16 cellular contexts compared by ENCODE assay signal in genomic region chr10:62008943-62009342, GRCh38.
DNase-seq lines count a peak whose midpoint lies in the region; ATAC-seq and TF ChIP-seq lines count a peak whose summit lies in the region.
"Had no signal": no experiment of that assay in that cellular context is flagged by ENCODE, and none has a peak within 500 bp of the region (broad histone marks: within the 10 kb centered on the region; RNA-seq: fewer than 3 reads in every experiment).

No MANE protein-coding gene starts in this region.

- H3K4me1 ChIP-seq in SK-N-SH (ENCODE audit: control insufficient read depth in 1 of 2, insufficient read depth in 2 of 2, low read depth in 1 of 2, low read length in 1 of 2) (peaks cover 6 to 11% of the 10 kb centered on the region in 2 experiments; a peak in 3 of 4 replicates), ascending aorta (peaks cover 7 to 45% of the 10 kb centered on the region in 2 donors)
- H3K4me1 ChIP-seq in BLaER1 treated with 17β-estradiol and CSF1 and Interleukin-3, amounts not matched to agents 10 nM and 100 nM, result peaks cover 18 to 73% (median 31%) of the 10 kb centered on the region in 10 experiments; a peak in 19 of 20 replicates

- H4K20me1 ChIP-seq in SK-N-SH (ENCODE audit: insufficient read depth), result no peaks in the 10 kb centered on the region
- H4K20me1 ChIP-seq in BLaER1 treated with 17β-estradiol and CSF1 and Interleukin-3, amounts not matched to agents 10 nM and 100 nM, result peaks cover 0 to 87% (median 16%) of the 10 kb centered on the region in 11 experiments; a peak in 11 of 22 replicates

- ATAC-seq in SK-N-SH treated with all-trans-retinoic acid at 6 μM for 48 hours, result peak; percentile 43; the same call in 1 of the 3 replicates
- no peak for ATAC-seq in stimulated activated memory B cell treated with anti-CD40 and anti-IgM and Interleukin-4, amounts not matched to agents 10 μg/mL and 1 μg/mL and 100 μg/mL, for 72 hours
- ATAC-seq in GM18517 (IDR thresholded peaks at IDR 0.05; ENCODE audit: unreplicated experiment), result no peak
- no peak for ATAC-seq in HG02571 (IDR thresholded peaks at IDR 0.05; ENCODE audit: unreplicated experiment)

- H3K27me3 Mint-ChIP-seq in stimulated activated memory B cell treated with anti-CD40 and anti-IgM and Interleukin-4, amounts not matched to agents 10 μg/mL and 1 μg/mL and 100 μg/mL, for 72 hours, result no peaks in the 10 kb centered on the region

- no peak for TF ChIP-seq EP300 in SK-N-SH (IDR thresholded peaks at IDR 0.05; ENCODE audit: borderline replicate concordance in 1 of 2, low read depth in 1 of 2, low read length in 1 of 2)

- H3K27ac Mint-ChIP-seq in stimulated activated memory B cell treated with anti-CD40 and anti-IgM and Interleukin-4, amounts not matched to agents 10 μg/mL and 1 μg/mL and 100 μg/mL, for 72 hours, result peak overlapping the region; percentile 98

- no peaks in the 10 kb centered on the region for H3F3A ChIP-seq in SK-N-SH (replicated peaks; ENCODE audit: insufficient read depth)

- WGBS in SK-N-SH (ENCODE audit: low lambda C conversion rate), result 80% methylated on average over 2 of the region's 2 CpGs

- H3K36me3 ChIP-seq in SK-N-SH (replicated peaks in 1 of 2; ENCODE audit: control insufficient read depth in 1 of 2, insufficient read depth in 2 of 2, low read length in 1 of 2) (peaks cover 8 to 9% of the 10 kb centered on the region in 2 experiments), ascending aorta (no peaks in the 10 kb centered on the region)
- H3K36me3 ChIP-seq in BLaER1 treated with 17β-estradiol and CSF1 and Interleukin-3, amounts not matched to agents 10 nM and 100 nM, result peaks cover 88 to 99% (median 97%) of the 10 kb centered on the region in 11 experiments

- H3K27me3 ChIP-seq in SK-N-SH (ENCODE audit: insufficient read depth), result no peaks in the 10 kb centered on the region
- H3K27me3 ChIP-seq in BLaER1 treated with 17β-estradiol and CSF1 and Interleukin-3, amounts not matched to agents 10 nM and 100 nM, result no peaks in the 10 kb centered on the region
- no peaks in the 10 kb centered on the region for H3K27me3 ChIP-seq in ascending aorta

- H3K79me2 ChIP-seq in SK-N-SH (ENCODE audit: insufficient read depth), result peaks cover 17% of the 10 kb centered on the region

- H3K27ac ChIP-seq in SK-N-SH (ENCODE audit: low read depth in 2 of 2, low read length in 1 of 2), result no peak overlapping the region
- H3K27ac ChIP-seq in BLaER1 treated with 17β-estradiol and CSF1 and Interleukin-3, amounts not matched to agents 10 nM and 100 nM, result peak overlapping the region in 7 of 11 experiments; percentile 4 to 47 (median 15); a peak in 9 of 22 replicates
- H3K27ac ChIP-seq in ascending aorta, result peak overlapping the region; percentile 54 to 58
- no peak overlapping the region for H3K27ac ChIP-seq in substantia nigra (ENCODE audit: low read depth, low read length, poor library complexity, severe bottlenecking)

- H3K9ac ChIP-seq in SK-N-SH, result no peak overlapping the region
- no peak overlapping the region for H3K9ac ChIP-seq in BLaER1 treated with 17β-estradiol and CSF1 and Interleukin-3, amounts not matched to agents 10 nM and 100 nM

- H3K9me3 ChIP-seq in SK-N-SH (no peaks in the 10 kb centered on the region), ascending aorta (no peaks in the 10 kb centered on the region)
- peaks cover 0 to 5% (median 0%) of the 10 kb centered on the region in 11 experiments; a peak in 2 of 22 replicates for H3K9me3 ChIP-seq in BLaER1 treated with 17β-estradiol and CSF1 and Interleukin-3, amounts not matched to agents 10 nM and 100 nM (replicated peaks in 1 of 11)

- H3K4me3 Mint-ChIP-seq in stimulated activated memory B cell treated with anti-CD40 and anti-IgM and Interleukin-4, amounts not matched to agents 10 μg/mL and 1 μg/mL and 100 μg/mL, for 72 hours, result no peak overlapping the region

- DNase-seq in SK-N-SH (no peak), ascending aorta (ENCODE audit: low spot score in 2 of 2) (peak in 1 of 2 donors; percentile 73), substantia nigra (lab: John Stamatoyannopoulos, UW) (no peak)
- DNase-seq: C1 segment of cervical spinal cord, DMS153, HCEC 1CT, Kasumi-1, NCI-H1417, NCI-H2029, NCI-H510A treated with DMSO at 0.1 percent for 48 hours, SIG-M5 had no signal

- peaks cover 81% of the 10 kb centered on the region for H3K4me1 Mint-ChIP-seq in stimulated activated memory B cell treated with anti-CD40 and anti-IgM and Interleukin-4, amounts not matched to agents 10 μg/mL and 1 μg/mL and 100 μg/mL, for 72 hours

- TF ChIP-seq CTCF in SK-N-SH (IDR thresholded peaks at IDR 0.05), result no peak
- no peak for TF ChIP-seq CTCF in ascending aorta (IDR thresholded peaks at IDR 0.05)

- H3K9me3 Mint-ChIP-seq in stimulated activated memory B cell treated with anti-CD40 and anti-IgM and Interleukin-4, amounts not matched to agents 10 μg/mL and 1 μg/mL and 100 μg/mL, for 72 hours, result peaks cover 2% of the 10 kb centered on the region

- POLR2A ChIA-PET in SK-N-SH (lab: Yijun Ruan, JAX), result no interaction called here

- TF ChIP-seq RAD21 in SK-N-SH (IDR thresholded peaks at IDR 0.05; ENCODE audit: low read length), result no peak

- H3K4me2 ChIP-seq in SK-N-SH, result no peak overlapping the region
- peak overlapping the region in 9 of 11 experiments; percentile 0 to 59 (median 13); a peak in 8 of 22 replicates for H3K4me2 ChIP-seq in BLaER1 treated with 17β-estradiol and CSF1 and Interleukin-3, amounts not matched to agents 10 nM and 100 nM

- intact Hi-C loops in ascending aorta (cut with DNase I), result no loop called here

- H2AFZ ChIP-seq in SK-N-SH (ENCODE audit: low read depth), result no peak overlapping the region

- H3K4me3 ChIP-seq in SK-N-SH (ENCODE audit: low read depth in 2 of 2, low read length in 1 of 2) (no peak overlapping the region), ascending aorta (peak overlapping the region in 1 of 2 donors; percentile 34)
- H3K4me3 ChIP-seq in BLaER1 treated with 17β-estradiol and CSF1 and Interleukin-3, amounts not matched to agents 10 nM and 100 nM, result no peak overlapping the region

- H3K9me2 ChIP-seq in SK-N-SH, result no peaks in the 10 kb centered on the region

- H3K36me3 Mint-ChIP-seq in stimulated activated memory B cell treated with anti-CD40 and anti-IgM and Interleukin-4, amounts not matched to agents 10 μg/mL and 1 μg/mL and 100 μg/mL, for 72 hours, result peaks cover 93% of the 10 kb centered on the region

- CTCF ChIA-PET in SK-N-SH (lab: Yijun Ruan, JAX), result interaction anchor here (0.6 kb wide), 1 partner anchor 29 kb away, joined by 3 read pairs; no protein-coding TSS in a partner anchor

TF ChIP-seq in SK-N-SH treated with all-trans-retinoic acid at 6 μM for 48 hours, 23 proteins besides CTCF, POLR2A, EP300 and RAD21:
- TF ChIP-seq PATZ1 (CRISPR knock-in tag; IDR thresholded peaks at IDR 0.05; ENCODE audit: borderline replicate concordance), result no peak
- TF ChIP-seq ZNF70 (CRISPR knock-in tag; IDR thresholded peaks at IDR 0.05), result no peak
- no peak for TF ChIP-seq ESRRG (CRISPR knock-in tag; IDR thresholded peaks at IDR 0.05)
- TF ChIP-seq BACH2 (CRISPR knock-in tag; IDR thresholded peaks at IDR 0.05; ENCODE audit: borderline replicate concordance), result no peak

TF ChIP-seq in SK-N-SH, 30 proteins besides CTCF, POLR2A, EP300 and RAD21 (continues in another document):
- TF ChIP-seq IRF3 (IDR thresholded peaks at IDR 0.05; ENCODE audit: low read depth, low read length) (no peak), MAX (IDR thresholded peaks at IDR 0.05; ENCODE audit: low read depth) (no peak), NFIC (IDR thresholded peaks at IDR 0.05; ENCODE audit: borderline replicate concordance) (no peak), USF2 (IDR thresholded peaks at IDR 0.05; ENCODE audit: borderline replicate concordance, low read depth, low read length) (no peak), TAF1 (IDR thresholded peaks at IDR 0.05; ENCODE audit: borderline replicate concordance, low read depth, low read length) (no peak), SMC3 (IDR thresholded peaks at IDR 0.05; ENCODE audit: low read depth, low read length) (no peak), POLR2AphosphoS5 (IDR thresholded peaks at IDR 0.05; ENCODE audit: low read depth, low read length) (no peak), MXI1 (IDR thresholded peaks at IDR 0.05; ENCODE audit: low read depth, low read length) (no peak), RXRA (IDR thresholded peaks at IDR 0.05; ENCODE audit: borderline replicate concordance, low read depth) (no peak), CHD2 (IDR thresholded peaks at IDR 0.05; ENCODE audit: low read length, partially characterized antibody) (no peak), PBX3 (IDR thresholded peaks at IDR 0.05) (no peak), FOSL2 (IDR thresholded peaks at IDR 0.05; ENCODE audit: borderline replicate concordance, low read depth) (no peak), SIN3A (IDR thresholded peaks at IDR 0.05; ENCODE audit: borderline replicate concordance, low read depth, low read length) (no peak)

Comparison
In these comparisons a context has a peak if more than half of its experiments do, and no peak if none do; other contexts are left out.
1. H3K27ac ChIP-seq: peak in BLaER1 treated with 17β-estradiol and CSF1 and Interleukin-3, amounts not matched to agents 10 nM and 100 nM (7 of 11) and ascending aorta (2 of 2); none in SK-N-SH (0 of 2) and substantia nigra (single experiment).